Comparison of ENCODE assay signal across 1 cellular context in genomic region chr1:25695066-25695990, GRCh38.
TF ChIP-seq lines count a peak whose summit lies in the region.

No MANE protein-coding gene starts in this region.

TF ChIP-seq in K562, 482 proteins besides CTCF, POLR2A, EP300 and RAD21 (continued from another document and continues in another):
- TF ChIP-seq, protein P1, sequence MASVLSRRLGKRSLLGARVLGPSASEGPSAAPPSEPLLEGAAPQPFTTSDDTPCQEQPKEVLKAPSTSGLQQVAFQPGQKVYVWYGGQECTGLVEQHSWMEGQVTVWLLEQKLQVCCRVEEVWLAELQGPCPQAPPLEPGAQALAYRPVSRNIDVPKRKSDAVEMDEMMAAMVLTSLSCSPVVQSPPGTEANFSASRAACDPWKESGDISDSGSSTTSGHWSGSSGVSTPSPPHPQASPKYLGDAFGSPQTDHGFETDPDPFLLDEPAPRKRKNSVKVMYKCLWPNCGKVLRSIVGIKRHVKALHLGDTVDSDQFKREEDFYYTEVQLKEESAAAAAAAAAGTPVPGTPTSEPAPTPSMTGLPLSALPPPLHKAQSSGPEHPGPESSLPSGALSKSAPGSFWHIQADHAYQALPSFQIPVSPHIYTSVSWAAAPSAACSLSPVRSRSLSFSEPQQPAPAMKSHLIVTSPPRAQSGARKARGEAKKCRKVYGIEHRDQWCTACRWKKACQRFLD (CRISPR knock-in tag; IDR thresholded peaks at IDR 0.05): no peak
- TF ChIP-seq PKNOX1 (IDR thresholded peaks at IDR 0.05) (peak; percentile 57; the same call in 1 of the 2 replicates), FOS (IDR thresholded peaks at IDR 0.05; ENCODE audit: extremely low read depth, insufficient read length) (no peak), GABPB2 (CRISPR knock-in tag; conservative IDR thresholded peaks at IDR 0.05) (no peak), ZNF41 (CRISPR knock-in tag; conservative IDR thresholded peaks at IDR 0.05) (no peak), ZFP30 (CRISPR knock-in tag; IDR thresholded peaks at IDR 0.05; ENCODE audit: borderline replicate concordance) (no peak), ZNF133 (CRISPR knock-in tag; IDR thresholded peaks at IDR 0.05) (no peak), RB1 (IDR thresholded peaks at IDR 0.05; ENCODE audit: low read depth) (no peak), POLR2B (IDR thresholded peaks at IDR 0.05; ENCODE audit: low read depth, partially characterized antibody) (no peak), CBFB (CRISPR knock-in tag; IDR thresholded peaks at IDR 0.05) (no peak), ESRRB (CRISPR knock-in tag; IDR thresholded peaks at IDR 0.05; ENCODE audit: borderline replicate concordance) (no peak), RNF2 (IDR thresholded peaks at IDR 0.05) (peak; percentile 23; the same call in 1 of the 2 replicates), RBFOX2 (IDR thresholded peaks at IDR 0.05; ENCODE audit: low read depth, low read length) (no peak), SPI1 (IDR thresholded peaks at IDR 0.05; ENCODE audit: borderline replicate concordance, low read depth, low read length) (no peak), SRF (CRISPR knock-in tag; IDR thresholded peaks at IDR 0.05) (no peak), BRF1 (IDR thresholded peaks at IDR 0.05; ENCODE audit: borderline replicate concordance, extremely low read depth, insufficient read length) (no peak), SAFB2 (IDR thresholded peaks at IDR 0.05; ENCODE audit: borderline replicate concordance, low read depth, low read length, severe bottlenecking) (no peak), C11orf30 (IDR thresholded peaks at IDR 0.05; ENCODE audit: low read depth) (peak; percentile 63), AFF1 (IDR thresholded peaks at IDR 0.05; ENCODE audit: low read depth in 1 of 2, partially characterized antibody in 2 of 2) (no peak), HINFP (tag; conservative IDR thresholded peaks at IDR 0.05; ENCODE audit: low read depth) (no peak), ELF1 (tag; IDR thresholded peaks at IDR 0.05) (no peak; the same call in 1 of the 2 replicates), GATAD2A (IDR thresholded peaks at IDR 0.05) (no peak), HNRNPK (IDR thresholded peaks at IDR 0.05; ENCODE audit: low read depth, low read length, poor library complexity, severe bottlenecking) (no peak), RUNX1 (IDR thresholded peaks at IDR 0.05; ENCODE audit: low read depth) (no peak), FOXJ3 (CRISPR knock-in tag; IDR thresholded peaks at IDR 0.05) (no peak), FIP1L1 (IDR thresholded peaks at IDR 0.05; ENCODE audit: low read depth, low read length, poor library complexity, severe bottlenecking) (no peak), PRDM10 (IDR thresholded peaks at IDR 0.05; ENCODE audit: partially characterized antibody) (no peak), NCOA1 (IDR thresholded peaks at IDR 0.05; ENCODE audit: low read depth) (no peak), NBN (IDR thresholded peaks at IDR 0.05; ENCODE audit: low read depth) (0 out of 2 replicates have a peak, but pooled peaks have one; percentile 42), RFX7 (CRISPR knock-in tag; IDR thresholded peaks at IDR 0.05) (no peak), CEBPB (tag; IDR thresholded peaks at IDR 0.05) (peak; percentile 98), NFXL1 (CRISPR knock-in tag; IDR thresholded peaks at IDR 0.05) (no peak), NCOA4 (IDR thresholded peaks at IDR 0.05; ENCODE audit: partially characterized antibody) (no peak), RFX5 (IDR thresholded peaks at IDR 0.05; ENCODE audit: low read depth, low read length) (no peak), WHSC1 (IDR thresholded peaks at IDR 0.05; ENCODE audit: low read length) (no peak)
- TF ChIP-seq, protein P2, sequence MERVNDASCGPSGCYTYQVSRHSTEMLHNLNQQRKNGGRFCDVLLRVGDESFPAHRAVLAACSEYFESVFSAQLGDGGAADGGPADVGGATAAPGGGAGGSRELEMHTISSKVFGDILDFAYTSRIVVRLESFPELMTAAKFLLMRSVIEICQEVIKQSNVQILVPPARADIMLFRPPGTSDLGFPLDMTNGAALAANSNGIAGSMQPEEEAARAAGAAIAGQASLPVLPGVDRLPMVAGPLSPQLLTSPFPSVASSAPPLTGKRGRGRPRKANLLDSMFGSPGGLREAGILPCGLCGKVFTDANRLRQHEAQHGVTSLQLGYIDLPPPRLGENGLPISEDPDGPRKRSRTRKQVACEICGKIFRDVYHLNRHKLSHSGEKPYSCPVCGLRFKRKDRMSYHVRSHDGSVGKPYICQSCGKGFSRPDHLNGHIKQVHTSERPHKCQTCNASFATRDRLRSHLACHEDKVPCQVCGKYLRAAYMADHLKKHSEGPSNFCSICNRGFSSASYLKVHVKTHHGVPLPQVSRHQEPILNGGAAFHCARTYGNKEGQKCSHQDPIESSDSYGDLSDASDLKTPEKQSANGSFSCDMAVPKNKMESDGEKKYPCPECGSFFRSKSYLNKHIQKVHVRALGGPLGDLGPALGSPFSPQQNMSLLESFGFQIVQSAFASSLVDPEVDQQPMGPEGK (CRISPR knock-in tag; IDR thresholded peaks at IDR 0.05; ENCODE audit: borderline replicate concordance): no peak
- TF ChIP-seq, protein P3, sequence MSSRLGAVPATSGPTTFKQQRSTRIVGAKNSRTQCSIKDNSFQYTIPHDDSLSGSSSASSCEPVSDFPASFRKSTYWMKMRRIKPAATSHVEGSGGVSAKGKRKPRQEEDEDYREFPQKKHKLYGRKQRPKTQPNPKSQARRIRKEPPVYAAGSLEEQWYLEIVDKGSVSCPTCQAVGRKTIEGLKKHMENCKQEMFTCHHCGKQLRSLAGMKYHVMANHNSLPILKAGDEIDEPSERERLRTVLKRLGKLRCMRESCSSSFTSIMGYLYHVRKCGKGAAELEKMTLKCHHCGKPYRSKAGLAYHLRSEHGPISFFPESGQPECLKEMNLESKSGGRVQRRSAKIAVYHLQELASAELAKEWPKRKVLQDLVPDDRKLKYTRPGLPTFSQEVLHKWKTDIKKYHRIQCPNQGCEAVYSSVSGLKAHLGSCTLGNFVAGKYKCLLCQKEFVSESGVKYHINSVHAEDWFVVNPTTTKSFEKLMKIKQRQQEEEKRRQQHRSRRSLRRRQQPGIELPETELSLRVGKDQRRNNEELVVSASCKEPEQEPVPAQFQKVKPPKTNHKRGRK (tag; IDR thresholded peaks at IDR 0.05): no peak
- TF ChIP-seq, protein P4, sequence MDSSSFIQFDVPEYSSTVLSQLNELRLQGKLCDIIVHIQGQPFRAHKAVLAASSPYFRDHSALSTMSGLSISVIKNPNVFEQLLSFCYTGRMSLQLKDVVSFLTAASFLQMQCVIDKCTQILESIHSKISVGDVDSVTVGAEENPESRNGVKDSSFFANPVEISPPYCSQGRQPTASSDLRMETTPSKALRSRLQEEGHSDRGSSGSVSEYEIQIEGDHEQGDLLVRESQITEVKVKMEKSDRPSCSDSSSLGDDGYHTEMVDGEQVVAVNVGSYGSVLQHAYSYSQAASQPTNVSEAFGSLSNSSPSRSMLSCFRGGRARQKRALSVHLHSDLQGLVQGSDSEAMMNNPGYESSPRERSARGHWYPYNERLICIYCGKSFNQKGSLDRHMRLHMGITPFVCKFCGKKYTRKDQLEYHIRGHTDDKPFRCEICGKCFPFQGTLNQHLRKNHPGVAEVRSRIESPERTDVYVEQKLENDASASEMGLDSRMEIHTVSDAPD (CRISPR knock-in tag; IDR thresholded peaks at IDR 0.05): no peak
- TF ChIP-seq, protein P5, sequence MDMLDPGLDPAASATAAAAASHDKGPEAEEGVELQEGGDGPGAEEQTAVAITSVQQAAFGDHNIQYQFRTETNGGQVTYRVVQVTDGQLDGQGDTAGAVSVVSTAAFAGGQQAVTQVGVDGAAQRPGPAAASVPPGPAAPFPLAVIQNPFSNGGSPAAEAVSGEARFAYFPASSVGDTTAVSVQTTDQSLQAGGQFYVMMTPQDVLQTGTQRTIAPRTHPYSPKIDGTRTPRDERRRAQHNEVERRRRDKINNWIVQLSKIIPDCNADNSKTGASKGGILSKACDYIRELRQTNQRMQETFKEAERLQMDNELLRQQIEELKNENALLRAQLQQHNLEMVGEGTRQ (CRISPR knock-in tag; IDR thresholded peaks at IDR 0.05): no peak; the same call in 1 of the 2 replicates
- TF ChIP-seq, protein P6, sequence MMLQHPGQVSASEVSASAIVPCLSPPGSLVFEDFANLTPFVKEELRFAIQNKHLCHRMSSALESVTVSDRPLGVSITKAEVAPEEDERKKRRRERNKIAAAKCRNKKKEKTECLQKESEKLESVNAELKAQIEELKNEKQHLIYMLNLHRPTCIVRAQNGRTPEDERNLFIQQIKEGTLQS (IDR thresholded peaks at IDR 0.05): peak; percentile 75
- TF ChIP-seq, protein P6 (CRISPR knock-in tag; conservative IDR thresholded peaks at IDR 0.05): no peak
- TF ChIP-seq, protein P7, sequence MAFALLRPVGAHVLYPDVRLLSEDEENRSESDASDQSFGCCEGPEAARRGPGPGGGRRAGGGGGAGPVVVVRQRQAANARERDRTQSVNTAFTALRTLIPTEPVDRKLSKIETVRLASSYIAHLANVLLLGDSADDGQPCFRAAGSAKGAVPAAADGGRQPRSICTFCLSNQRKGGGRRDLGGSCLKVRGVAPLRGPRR (CRISPR knock-in tag; IDR thresholded peaks at IDR 0.05): no peak
